8 cellular contexts compared by ENCODE assay signal in the genomic region with DNA sequence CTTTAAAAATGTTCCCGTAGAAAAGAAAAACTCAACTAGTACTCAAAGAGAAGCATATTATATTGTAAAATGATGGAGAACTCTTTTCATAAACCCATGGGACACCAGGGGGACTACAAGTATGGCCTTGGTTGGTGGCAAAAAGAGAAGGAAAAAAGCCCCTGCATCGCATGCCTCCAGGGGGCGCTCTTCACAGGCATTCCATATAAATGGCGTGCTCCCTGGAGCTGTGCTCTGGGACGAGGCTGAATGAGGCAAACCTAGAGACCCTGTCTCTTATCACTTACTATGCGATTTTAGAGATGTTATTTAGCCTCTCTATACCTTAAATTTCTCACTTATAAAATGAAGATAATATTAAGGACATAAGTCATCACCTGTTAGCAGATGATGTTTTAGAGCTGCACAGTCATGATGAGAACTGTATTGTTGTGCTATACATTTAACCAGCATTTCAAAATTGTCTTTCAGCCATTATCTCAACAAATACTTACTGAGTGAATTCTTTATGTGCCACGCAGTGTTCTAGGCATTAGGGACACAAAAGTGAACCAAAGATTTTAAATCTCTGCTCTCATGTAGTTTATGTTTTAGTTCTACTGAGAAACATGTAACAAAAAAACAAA.
DNase-seq lines count a peak whose midpoint lies in the region; ATAC-seq and TF ChIP-seq lines count a peak whose summit lies in the region.

No MANE protein-coding gene starts in this region.

- H3K18ac ChIP-seq in mesenchymal stem cell (ENCODE audit: low read depth in 1 of 2, low read length in 2 of 2): no peak overlapping the region

- H3K36me3 ChIP-seq in mesenchymal stem cell (ENCODE audit: control insufficient read depth in 1 of 2, insufficient read depth in 2 of 2, low read depth in 1 of 2, low read length in 2 of 2): peaks cover 10 to 67% of the 10 kb centered on the region in 2 experiments
- H3K36me3 ChIP-seq in suprapubic skin: peaks cover 5% of the 10 kb centered on the region

- H3K27ac ChIP-seq in AG04450 (ENCODE audit: low read depth, low read length): no peak overlapping the region
- H3K27ac ChIP-seq in mesenchymal stem cell (ENCODE audit: low read length, poor library complexity, severe bottlenecking): no peak overlapping the region
- no peak overlapping the region for H3K27ac ChIP-seq in suprapubic skin

- H3K27me3 ChIP-seq in AG04450 (ENCODE audit: control insufficient read depth, insufficient read depth, low read length) (no peaks in the 10 kb centered on the region), mesenchymal stem cell (ENCODE audit: control insufficient read depth in 1 of 2, insufficient read depth in 1 of 2, low read length in 2 of 2) (no peaks in the 10 kb centered on the region), suprapubic skin (no peaks in the 10 kb centered on the region)

- H3K9me3 ChIP-seq in AG04450 (ENCODE audit: control insufficient read depth, insufficient read depth, low read length) (no peaks in the 10 kb centered on the region), mesenchymal stem cell (ENCODE audit: control insufficient read depth, low read length) (no peaks in the 10 kb centered on the region), suprapubic skin (no peaks in the 10 kb centered on the region)

- POLR2A ChIA-PET in AG04450 (lab: Yijun Ruan, JAX): interaction anchor here (0.7 kb wide), 1 partner anchor 848 kb away, joined by 3 read pairs; no protein-coding TSS in a partner anchor

- DNase-seq in AG04450 (ENCODE audit: low read depth, low spot score): no peak
- peak; percentile 17 for DNase-seq in M059J (ENCODE audit: low read depth)
- peak; percentile 26 to 36 for DNase-seq in activated CD4-positive, alpha-beta T cell treated with anti-CD3 and anti-CD28 coated beads for 4 hours
- DNase-seq in ecto neural progenitor cell (ENCODE audit: low spot score): peak; percentile 75
- peak; percentile 68 for DNase-seq in mesenchymal stem cell
- DNase-seq in suprapubic skin (ENCODE audit: low spot score in 2 of 2): no peak
- DNase-seq in NCI-H1092 (lab: John Stamatoyannopoulos, UW): no peak

- no peak overlapping the region for H2BK120ac ChIP-seq in mesenchymal stem cell (ENCODE audit: low read depth, low read length)

- TF ChIP-seq POLR2A in suprapubic skin (IDR thresholded peaks at IDR 0.05): no peak

- 36% methylated on average over 5 of the region's 7 CpGs for WGBS in mesenchymal stem cell
- WGBS in suprapubic skin: 57% methylated on average over 7 of the region's 7 CpGs

- no peak overlapping the region for H2BK15ac ChIP-seq in mesenchymal stem cell (ENCODE audit: low read depth, poor library complexity, severe bottlenecking)

- H3K4me3 ChIP-seq in AG04450 (ENCODE audit: low read depth, low read length): no peak overlapping the region
- H3K4me3 ChIP-seq in mesenchymal stem cell (ENCODE audit: insufficient read depth in 1 of 2, low read depth in 1 of 2, low read length in 2 of 2): no peak overlapping the region
- H3K4me3 ChIP-seq in suprapubic skin: no peak overlapping the region

- H2BK12ac ChIP-seq in mesenchymal stem cell (ENCODE audit: low read length in 2 of 2): no peak overlapping the region

- TF ChIP-seq CTCF in AG04450 (IDR thresholded peaks at IDR 0.05; ENCODE audit: low read depth, low read length): peak; percentile 84
- peak; percentile 51 to 71 for TF ChIP-seq CTCF in suprapubic skin (IDR thresholded peaks at IDR 0.05)

- no peak overlapping the region for H2AK5ac ChIP-seq in mesenchymal stem cell (ENCODE audit: low read length, severe bottlenecking)

- H3K4me1 ChIP-seq in mesenchymal stem cell (ENCODE audit: control insufficient read depth, insufficient read depth, low read depth, low read length): peaks cover 2% of the 10 kb centered on the region
- peaks cover 3% of the 10 kb centered on the region for H3K4me1 ChIP-seq in suprapubic skin

- peaks cover 20% of the 10 kb centered on the region for H3K79me1 ChIP-seq in mesenchymal stem cell (replicated peaks; ENCODE audit: low read length, poor library complexity, severe bottlenecking)

- no peak overlapping the region for H2AFZ ChIP-seq in mesenchymal stem cell (ENCODE audit: low read depth, low read length)

- no peak overlapping the region for H4K8ac ChIP-seq in mesenchymal stem cell (ENCODE audit: low read length)

- H4K91ac ChIP-seq in mesenchymal stem cell (ENCODE audit: low read length): no peak overlapping the region

- no peak for TF ChIP-seq EP300 in suprapubic skin (IDR thresholded peaks at IDR 0.05)

- H3K9ac ChIP-seq in mesenchymal stem cell (ENCODE audit: low read length): no peak overlapping the region

- CTCF ChIA-PET in AG04450 (lab: Charles Lee): interaction anchor here (0.6 to 5.4 kb wide), 48 partner anchors 8 to 609 kb away, joined by 3 to 67 read pairs (median 4); a partner anchor contains a TSS

- peak; percentile 59 for ATAC-seq in GM18517 (IDR thresholded peaks at IDR 0.05; ENCODE audit: unreplicated experiment)

- H2BK5ac ChIP-seq in mesenchymal stem cell (ENCODE audit: low read depth, low read length, poor library complexity, severe bottlenecking): no peak overlapping the region

- H3K23ac ChIP-seq in mesenchymal stem cell (ENCODE audit: low read length in 2 of 2): no peak overlapping the region

- no peak overlapping the region for H3K14ac ChIP-seq in mesenchymal stem cell (ENCODE audit: low read length in 2 of 2)

- no peak overlapping the region for H3K4ac ChIP-seq in mesenchymal stem cell (ENCODE audit: low read depth in 1 of 2, low read length in 2 of 2)

- no peak overlapping the region for H3K4me2 ChIP-seq in mesenchymal stem cell (ENCODE audit: low read length, poor library complexity, severe bottlenecking)

Comparison
In these comparisons a context has a peak if more than half of its experiments do, and no peak if none do; other contexts are left out.
1. DNase-seq: peak in M059J (single experiment), activated CD4-positive, alpha-beta T cell treated with anti-CD3 and anti-CD28 coated beads for 4 hours (2 of 2), ecto neural progenitor cell (single experiment) and mesenchymal stem cell (single experiment); none in AG04450 (single experiment), suprapubic skin (0 of 2) and NCI-H1092 (single experiment).